ENCODE assay signal across 1 cellular context in genomic region chr16:71852561-71852960, GRCh38.
TF ChIP-seq lines count a peak whose summit lies in the region.

No MANE protein-coding gene starts in this region.

TF ChIP-seq in HepG2, 621 proteins besides CTCF, POLR2A, EP300 and RAD21:
- TF ChIP-seq KAT7 (CRISPR knock-in tag; IDR thresholded peaks at IDR 0.05; ENCODE audit: borderline replicate concordance) (no peak), RBFOX2 (IDR thresholded peaks at IDR 0.05; ENCODE audit: low read depth, low read length) (0 out of 2 replicates have a peak, but pooled peaks have one; percentile 31), MXI1 (IDR thresholded peaks at IDR 0.05; ENCODE audit: borderline replicate concordance, low read depth, low read length) (no peak)
